In genomic region chr5:116068028-116068632, GRCh38 we compare ENCODE assay signal across 1 cellular context.
TF ChIP-seq lines count a peak whose summit lies in the region.

No MANE protein-coding gene starts in this region.

TF ChIP-seq in H1, 55 proteins besides CTCF, POLR2A, EP300 and RAD21:
- no peak for TF ChIP-seq GABPA (IDR thresholded peaks at IDR 0.05; ENCODE audit: borderline replicate concordance, insufficient read depth, low read length)
- no peak for TF ChIP-seq TCF12 (IDR thresholded peaks at IDR 0.05; ENCODE audit: low read depth, low read length)
- TF ChIP-seq, protein P1, sequence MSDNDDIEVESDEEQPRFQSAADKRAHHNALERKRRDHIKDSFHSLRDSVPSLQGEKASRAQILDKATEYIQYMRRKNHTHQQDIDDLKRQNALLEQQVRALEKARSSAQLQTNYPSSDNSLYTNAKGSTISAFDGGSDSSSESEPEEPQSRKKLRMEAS (IDR thresholded peaks at IDR 0.05), result no peak
- no peak for TF ChIP-seq HDAC6 (IDR thresholded peaks at IDR 0.05; ENCODE audit: low read depth, low read length)
- TF ChIP-seq EGR1 (IDR thresholded peaks at IDR 0.05; ENCODE audit: borderline replicate concordance, low read depth, low read length), result no peak
- TF ChIP-seq MAFK (IDR thresholded peaks at IDR 0.05; ENCODE audit: low read depth, low read length), result no peak
- TF ChIP-seq CBX5 (IDR thresholded peaks at IDR 0.05; ENCODE audit: low read depth, low read length), result no peak
- no peak for TF ChIP-seq PHF8 (conservative IDR thresholded peaks at IDR 0.05; ENCODE audit: low read depth, low read length)
- no peak for TF ChIP-seq RNF2 (IDR thresholded peaks at IDR 0.05; ENCODE audit: borderline replicate concordance, low read depth, low read length, missing control alignments, poor library complexity, severe bottlenecking)
- TF ChIP-seq, protein P2, sequence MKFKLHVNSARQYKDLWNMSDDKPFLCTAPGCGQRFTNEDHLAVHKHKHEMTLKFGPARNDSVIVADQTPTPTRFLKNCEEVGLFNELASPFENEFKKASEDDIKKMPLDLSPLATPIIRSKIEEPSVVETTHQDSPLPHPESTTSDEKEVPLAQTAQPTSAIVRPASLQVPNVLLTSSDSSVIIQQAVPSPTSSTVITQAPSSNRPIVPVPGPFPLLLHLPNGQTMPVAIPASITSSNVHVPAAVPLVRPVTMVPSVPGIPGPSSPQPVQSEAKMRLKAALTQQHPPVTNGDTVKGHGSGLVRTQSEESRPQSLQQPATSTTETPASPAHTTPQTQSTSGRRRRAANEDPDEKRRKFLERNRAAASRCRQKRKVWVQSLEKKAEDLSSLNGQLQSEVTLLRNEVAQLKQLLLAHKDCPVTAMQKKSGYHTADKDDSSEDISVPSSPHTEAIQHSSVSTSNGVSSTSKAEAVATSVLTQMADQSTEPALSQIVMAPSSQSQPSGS (IDR thresholded peaks at IDR 0.05; ENCODE audit: low read length), result no peak
